ENCODE assay signal across 1 cellular context in the genomic region with DNA sequence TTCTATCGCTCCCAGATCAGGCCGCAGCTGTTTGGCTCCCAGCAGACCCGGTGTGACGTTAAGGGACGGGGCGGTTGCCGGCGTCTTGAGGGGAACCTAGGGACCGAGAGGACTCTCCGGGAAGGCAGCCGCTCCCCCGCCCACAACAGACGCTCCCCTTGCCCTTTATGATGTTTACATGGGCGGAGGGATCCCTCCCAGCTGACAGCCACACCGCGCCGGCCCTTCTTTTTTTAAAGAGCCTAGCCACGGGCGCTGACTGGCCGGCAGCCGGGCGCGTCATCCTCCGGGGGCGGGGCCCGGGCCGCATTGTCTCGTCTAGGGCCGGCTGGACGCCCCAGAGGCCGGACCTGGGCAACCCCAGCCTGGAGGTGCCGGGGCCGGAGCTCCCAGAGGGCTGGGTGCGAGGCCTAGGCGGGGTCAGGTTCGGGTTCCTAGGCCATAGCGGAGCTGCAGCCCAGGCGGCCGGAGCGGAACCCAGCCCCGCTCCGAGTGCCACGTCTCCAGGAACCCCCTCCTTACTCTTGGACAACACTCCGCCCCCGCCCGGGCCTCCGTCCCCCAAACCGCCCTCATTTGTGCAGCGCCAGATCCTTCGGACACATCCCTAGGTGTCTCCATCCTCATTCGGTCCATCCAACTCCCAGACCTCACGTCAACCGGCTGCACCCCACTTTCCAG.
TF ChIP-seq lines count a peak whose summit lies in the region.

A gene (plus strand): TSS at position 340 of the 681 bp plus-strand sequence.

TF ChIP-seq in A549, 52 proteins besides CTCF, POLR2A, EP300 and RAD21 (continued from another document):
- TF ChIP-seq, protein P1, sequence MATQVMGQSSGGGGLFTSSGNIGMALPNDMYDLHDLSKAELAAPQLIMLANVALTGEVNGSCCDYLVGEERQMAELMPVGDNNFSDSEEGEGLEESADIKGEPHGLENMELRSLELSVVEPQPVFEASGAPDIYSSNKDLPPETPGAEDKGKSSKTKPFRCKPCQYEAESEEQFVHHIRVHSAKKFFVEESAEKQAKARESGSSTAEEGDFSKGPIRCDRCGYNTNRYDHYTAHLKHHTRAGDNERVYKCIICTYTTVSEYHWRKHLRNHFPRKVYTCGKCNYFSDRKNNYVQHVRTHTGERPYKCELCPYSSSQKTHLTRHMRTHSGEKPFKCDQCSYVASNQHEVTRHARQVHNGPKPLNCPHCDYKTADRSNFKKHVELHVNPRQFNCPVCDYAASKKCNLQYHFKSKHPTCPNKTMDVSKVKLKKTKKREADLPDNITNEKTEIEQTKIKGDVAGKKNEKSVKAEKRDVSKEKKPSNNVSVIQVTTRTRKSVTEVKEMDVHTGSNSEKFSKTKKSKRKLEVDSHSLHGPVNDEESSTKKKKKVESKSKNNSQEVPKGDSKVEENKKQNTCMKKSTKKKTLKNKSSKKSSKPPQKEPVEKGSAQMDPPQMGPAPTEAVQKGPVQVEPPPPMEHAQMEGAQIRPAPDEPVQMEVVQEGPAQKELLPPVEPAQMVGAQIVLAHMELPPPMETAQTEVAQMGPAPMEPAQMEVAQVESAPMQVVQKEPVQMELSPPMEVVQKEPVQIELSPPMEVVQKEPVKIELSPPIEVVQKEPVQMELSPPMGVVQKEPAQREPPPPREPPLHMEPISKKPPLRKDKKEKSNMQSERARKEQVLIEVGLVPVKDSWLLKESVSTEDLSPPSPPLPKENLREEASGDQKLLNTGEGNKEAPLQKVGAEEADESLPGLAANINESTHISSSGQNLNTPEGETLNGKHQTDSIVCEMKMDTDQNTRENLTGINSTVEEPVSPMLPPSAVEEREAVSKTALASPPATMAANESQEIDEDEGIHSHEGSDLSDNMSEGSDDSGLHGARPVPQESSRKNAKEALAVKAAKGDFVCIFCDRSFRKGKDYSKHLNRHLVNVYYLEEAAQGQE (IDR thresholded peaks at IDR 0.05), result no peak
- TF ChIP-seq FOSB (CRISPR knock-in tag; IDR thresholded peaks at IDR 0.05) (no peak), KDM5A (IDR thresholded peaks at IDR 0.05) (no peak), MAFK (IDR thresholded peaks at IDR 0.05; ENCODE audit: partially characterized antibody) (no peak), EHF (CRISPR knock-in tag; IDR thresholded peaks at IDR 0.05) (no peak), HEYL (CRISPR knock-in tag; IDR thresholded peaks at IDR 0.05) (no peak), KDM1A (IDR thresholded peaks at IDR 0.05; ENCODE audit: low read depth) (no peak), RNF2 (IDR thresholded peaks at IDR 0.05; ENCODE audit: borderline replicate concordance, low read depth) (no peak), MAZ (IDR thresholded peaks at IDR 0.05; ENCODE audit: borderline replicate concordance, low read depth, low read length) (no peak; the same call in 1 of the 2 replicates), POLR2AphosphoS2 (conservative IDR thresholded peaks at IDR 0.05; ENCODE audit: low read length) (no peak), HDAC2 (IDR thresholded peaks at IDR 0.05) (no peak), ZSCAN20 (CRISPR knock-in tag; IDR thresholded peaks at IDR 0.05) (no peak), CBX8 (IDR thresholded peaks at IDR 0.05) (no peak), TFCP2L1 (CRISPR knock-in tag; IDR thresholded peaks at IDR 0.05) (no peak), ESRRA (IDR thresholded peaks at IDR 0.05; ENCODE audit: borderline replicate concordance, low read length) (no peak), FOSL2 (IDR thresholded peaks at IDR 0.05) (no peak), FOSL2 (CRISPR knock-in tag; IDR thresholded peaks at IDR 0.05) (peak; percentile 40), JUNB (IDR thresholded peaks at IDR 0.05) (no peak), NPAS2 (CRISPR knock-in tag; IDR thresholded peaks at IDR 0.05; ENCODE audit: borderline replicate concordance) (no peak), ZC3H11A (IDR thresholded peaks at IDR 0.05) (no peak), FOXS1 (CRISPR knock-in tag; IDR thresholded peaks at IDR 0.05) (no peak), ZNF302 (CRISPR knock-in tag; IDR thresholded peaks at IDR 0.05) (no peak), MYC (IDR thresholded peaks at IDR 0.05; ENCODE audit: borderline replicate concordance, low read length) (peak; percentile 39; the same call in 1 of the 2 replicates), NFE2L2 (conservative IDR thresholded peaks at IDR 0.05; ENCODE audit: low read length) (no peak), SREBF2 (IDR thresholded peaks at IDR 0.05) (no peak), RARB (CRISPR knock-in tag; IDR thresholded peaks at IDR 0.05) (no peak), TP53 (CRISPR knock-in tag; IDR thresholded peaks at IDR 0.05) (no peak), NR3C1 (IDR thresholded peaks at IDR 0.05) (no peak), RCOR1 (IDR thresholded peaks at IDR 0.05; ENCODE audit: low read depth, low read length) (no peak), HOXB13 (CRISPR knock-in tag; IDR thresholded peaks at IDR 0.05; ENCODE audit: low read depth) (no peak), CEBPB (IDR thresholded peaks at IDR 0.05) (0 out of 4 replicates have a peak, but pooled peaks of 1 of the 2 experiments have one; percentile 4)
- TF ChIP-seq, protein P2, sequence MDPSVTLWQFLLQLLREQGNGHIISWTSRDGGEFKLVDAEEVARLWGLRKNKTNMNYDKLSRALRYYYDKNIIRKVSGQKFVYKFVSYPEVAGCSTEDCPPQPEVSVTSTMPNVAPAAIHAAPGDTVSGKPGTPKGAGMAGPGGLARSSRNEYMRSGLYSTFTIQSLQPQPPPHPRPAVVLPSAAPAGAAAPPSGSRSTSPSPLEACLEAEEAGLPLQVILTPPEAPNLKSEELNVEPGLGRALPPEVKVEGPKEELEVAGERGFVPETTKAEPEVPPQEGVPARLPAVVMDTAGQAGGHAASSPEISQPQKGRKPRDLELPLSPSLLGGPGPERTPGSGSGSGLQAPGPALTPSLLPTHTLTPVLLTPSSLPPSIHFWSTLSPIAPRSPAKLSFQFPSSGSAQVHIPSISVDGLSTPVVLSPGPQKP (IDR thresholded peaks at IDR 0.05; ENCODE audit: low read depth, low read length), result no peak
- TF ChIP-seq, protein P3, sequence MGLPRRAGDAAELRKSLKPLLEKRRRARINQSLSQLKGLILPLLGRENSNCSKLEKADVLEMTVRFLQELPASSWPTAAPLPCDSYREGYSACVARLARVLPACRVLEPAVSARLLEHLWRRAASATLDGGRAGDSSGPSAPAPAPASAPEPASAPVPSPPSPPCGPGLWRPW (IDR thresholded peaks at IDR 0.05), result no peak
- TF ChIP-seq, protein P4, sequence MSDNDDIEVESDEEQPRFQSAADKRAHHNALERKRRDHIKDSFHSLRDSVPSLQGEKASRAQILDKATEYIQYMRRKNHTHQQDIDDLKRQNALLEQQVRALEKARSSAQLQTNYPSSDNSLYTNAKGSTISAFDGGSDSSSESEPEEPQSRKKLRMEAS (IDR thresholded peaks at IDR 0.05), result peak; percentile 96
- TF ChIP-seq, protein P5, sequence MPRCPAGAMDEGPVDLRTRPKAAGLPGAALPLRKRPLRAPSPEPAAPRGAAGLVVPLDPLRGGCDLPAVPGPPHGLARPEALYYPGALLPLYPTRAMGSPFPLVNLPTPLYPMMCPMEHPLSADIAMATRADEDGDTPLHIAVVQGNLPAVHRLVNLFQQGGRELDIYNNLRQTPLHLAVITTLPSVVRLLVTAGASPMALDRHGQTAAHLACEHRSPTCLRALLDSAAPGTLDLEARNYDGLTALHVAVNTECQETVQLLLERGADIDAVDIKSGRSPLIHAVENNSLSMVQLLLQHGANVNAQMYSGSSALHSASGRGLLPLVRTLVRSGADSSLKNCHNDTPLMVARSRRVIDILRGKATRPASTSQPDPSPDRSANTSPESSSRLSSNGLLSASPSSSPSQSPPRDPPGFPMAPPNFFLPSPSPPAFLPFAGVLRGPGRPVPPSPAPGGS (IDR thresholded peaks at IDR 0.05), result peak; percentile 89
- TF ChIP-seq, protein P6, sequence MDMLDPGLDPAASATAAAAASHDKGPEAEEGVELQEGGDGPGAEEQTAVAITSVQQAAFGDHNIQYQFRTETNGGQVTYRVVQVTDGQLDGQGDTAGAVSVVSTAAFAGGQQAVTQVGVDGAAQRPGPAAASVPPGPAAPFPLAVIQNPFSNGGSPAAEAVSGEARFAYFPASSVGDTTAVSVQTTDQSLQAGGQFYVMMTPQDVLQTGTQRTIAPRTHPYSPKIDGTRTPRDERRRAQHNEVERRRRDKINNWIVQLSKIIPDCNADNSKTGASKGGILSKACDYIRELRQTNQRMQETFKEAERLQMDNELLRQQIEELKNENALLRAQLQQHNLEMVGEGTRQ (IDR thresholded peaks at IDR 0.05), result no peak
